ENCODE assay signal across 11 cellular contexts in genomic region chrX:7261672-7262332, GRCh38.
DNase-seq lines count a peak whose midpoint lies in the region; ATAC-seq, FAIRE-seq and TF ChIP-seq lines count a peak whose summit lies in the region.
"Had no signal": no experiment of that assay in that cellular context is flagged by ENCODE, and none has a peak within 500 bp of the region (broad histone marks: within the 10 kb centered on the region; RNA-seq: fewer than 3 reads in every experiment).

No MANE protein-coding gene starts in this region.

- FAIRE-seq in GM19239 (lab: Jason Lieb, UNC) = peak; percentile 94

- DNase-seq in GM19239 (ENCODE audit: insufficient read length, low spot score) (peak; percentile 4), A673 (ENCODE audit: low spot score) (no peak), retina (no peak), SW480 (ENCODE audit: low spot score) (no peak)
- DNase-seq: anterior cingulate cortex; NK-92 treated with Interleukin-12 subunit alpha and Interleukin-12 subunit beta, amount 100 ng/mL, for 24 hours had no signal

- intact Hi-C loops in A673 (cut with micrococcal nuclease; ENCODE audit: unreplicated experiment) = no loop called here

- no peaks in the 10 kb centered on the region for H3K36me3 ChIP-seq in A673 (ENCODE audit: insufficient read depth, low read length, poor library complexity, severe bottlenecking)

- ATAC-seq in HG02798 (IDR thresholded peaks at IDR 0.05; ENCODE audit: poor library complexity, unreplicated experiment) (peak; percentile 85), HG03571 (IDR thresholded peaks at IDR 0.05; ENCODE audit: unreplicated experiment) (peak; percentile 91)
- no peak for ATAC-seq in activated CD4-positive, CD25-positive, alpha-beta regulatory T cell treated with anti-CD3 and anti-CD28 coated beads, Interleukin-2, amount 50 U/mL, for 24 hours
- ATAC-seq: esophagus mucosa had no signal

- H3K4me3 ChIP-seq in A673 (ENCODE audit: low read depth, low read length, poor library complexity, severe bottlenecking) = no peak overlapping the region

- POLR2A ChIA-PET in A673 (lab: Charles Lee; ENCODE audit: low non-redundant PET) = no interaction called here

- H3K27me3 ChIP-seq in A673 (replicated peaks; ENCODE audit: insufficient read depth, low read depth, low read length, poor library complexity) = no peaks in the 10 kb centered on the region

- no peak overlapping the region for H3K27ac ChIP-seq in A673 (ENCODE audit: low read depth, low read length, poor library complexity, severe bottlenecking)
- H3K27ac ChIP-seq: KMS-11 had no signal

- CTCF ChIA-PET in A673 (lab: Charles Lee) = no interaction called here

- TF ChIP-seq CTCF in A673 (conservative IDR thresholded peaks at IDR 0.05; ENCODE audit: low read depth, low read length) = no peak

- peaks cover 5% of the 10 kb centered on the region for H3K9me3 ChIP-seq in A673 (ENCODE audit: low read depth, low read length, poor library complexity, severe bottlenecking)

- no peaks in the 10 kb centered on the region for H3K4me1 ChIP-seq in A673 (ENCODE audit: insufficient read depth, low read length, poor library complexity, severe bottlenecking)

- no TSS peak for BruUV-seq in A673 (replicated peaks; lab: Mats Ljungman, UMichigan)

Comparison
In these comparisons a context has a peak if more than half of its experiments do, and no peak if none do; other contexts are left out.
1. ATAC-seq: peak in HG02798 (single experiment) and HG03571 (single experiment); none in activated CD4-positive, CD25-positive, alpha-beta regulatory T cell treated with anti-CD3 and anti-CD28 coated beads, Interleukin-2, amount 50 U/mL, for 24 hours (0 of 2).